ENCODE assay signal across 27 cellular contexts in genomic region chr18:37689841-37690240, GRCh38.
DNase-seq lines count a peak whose midpoint lies in the region; FAIRE-seq and TF ChIP-seq lines count a peak whose summit lies in the region.
"Had no signal": no experiment of that assay in that cellular context is flagged by ENCODE, and none has a peak within 500 bp of the region (broad histone marks: within the 10 kb centered on the region; RNA-seq: fewer than 3 reads in every experiment).

No MANE protein-coding gene starts in this region.

- H4K20me1 ChIP-seq in MM.1S (ENCODE audit: insufficient read depth, low read length), result no peaks in the 10 kb centered on the region
- H4K20me1 ChIP-seq: BLaER1 had no signal

- H2AFZ ChIP-seq in MM.1S (ENCODE audit: low read length), result no peak overlapping the region

- H3K36me3 ChIP-seq in MM.1S (replicated peaks; ENCODE audit: insufficient read depth, low read length) (no peaks in the 10 kb centered on the region), bronchial epithelial cell (ENCODE audit: control insufficient read depth, insufficient read depth, low read length) (no peaks in the 10 kb centered on the region)
- H3K36me3 ChIP-seq: BE2C, BLaER1 had no signal

- H3K9me2 ChIP-seq in MM.1S (replicated peaks; ENCODE audit: insufficient read depth, low read length), result no peaks in the 10 kb centered on the region

- no peaks in the 10 kb centered on the region for H3K4me1 ChIP-seq in MM.1S (ENCODE audit: low read length)
- H3K4me1 ChIP-seq: BE2C had no signal

- H3K79me2 ChIP-seq in MM.1S (ENCODE audit: low read length), result no peaks in the 10 kb centered on the region

- H3K4me3 ChIP-seq in MM.1S (ENCODE audit: low read length) (no peak overlapping the region), bronchial epithelial cell (ENCODE audit: low read depth, low read length) (no peak overlapping the region), fibroblast of pulmonary artery (replicated peaks; ENCODE audit: low read depth, low read length) (no peak overlapping the region)
- H3K4me3 ChIP-seq: BLaER1, GM12878 had no signal

- TF ChIP-seq CTCF in MM.1S (IDR thresholded peaks at IDR 0.05; ENCODE audit: low read length) (no peak), bronchial epithelial cell (IDR thresholded peaks at IDR 0.05; ENCODE audit: insufficient read depth, low read length, severe bottlenecking) (no peak), fibroblast of pulmonary artery (IDR thresholded peaks at IDR 0.05; ENCODE audit: low read length, missing control alignments) (no peak)

- no peaks in the 10 kb centered on the region for H3K9me3 ChIP-seq in MM.1S (replicated peaks; ENCODE audit: insufficient read depth, low read length)
- H3K9me3 ChIP-seq: BE2C had no signal

- no peaks in the 10 kb centered on the region for H3F3A ChIP-seq in MM.1S (ENCODE audit: insufficient read depth, low read length)

- peak; percentile 24 for DNase-seq in HT1080 (ENCODE audit: low read depth)
- DNase-seq in MM.1S, result peak; percentile 2
- peak; percentile 55 for DNase-seq in bronchial epithelial cell (ENCODE audit: low read depth)
- peak; percentile 43 for DNase-seq in fibroblast of pulmonary artery (ENCODE audit: low read depth)
- no peak for DNase-seq in LoVo (ENCODE audit: low spot score)
- DNase-seq in HuH-7.5 (ENCODE audit: low spot score), result no peak
- DNase-seq in KG1 (lab: John Stamatoyannopoulos, UW), result no peak
- DNase-seq: 8988T; ACHN; BE2C; C1 segment of cervical spinal cord; CD4-positive, alpha-beta memory T cell; CD4-positive, CD25-positive, alpha-beta regulatory T cell; CD8-positive, alpha-beta memory T cell; COR-L47; DMS 273 treated with DMSO at 0.1 percent for 48 hours; DMS153; DMS53; DMS79; DND-41; EL; GDM1 had no signal

- no peak overlapping the region for H3K27ac ChIP-seq in MM.1S (ENCODE audit: low read length)
- H3K27ac ChIP-seq: BLaER1 had no signal

- FAIRE-seq in bronchial epithelial cell (lab: Jason Lieb, UNC), result no peak
- FAIRE-seq: A204.1, GM12878, GM12892, GM19239 had no signal

- H3K4me2 ChIP-seq in MM.1S (ENCODE audit: low read depth, low read length), result no peak overlapping the region
- H3K4me2 ChIP-seq: BLaER1 had no signal

- H3K27me3 ChIP-seq in MM.1S (replicated peaks; ENCODE audit: insufficient read depth, low read length), result no peaks in the 10 kb centered on the region
- no peaks in the 10 kb centered on the region for H3K27me3 ChIP-seq in bronchial epithelial cell (ENCODE audit: control insufficient read depth, insufficient read depth, low read length)
- H3K27me3 ChIP-seq: BE2C, BLaER1 had no signal

- H3K9ac ChIP-seq in MM.1S (ENCODE audit: low read length), result no peak overlapping the region
- H3K9ac ChIP-seq: BLaER1 had no signal

Comparison
In these comparisons a context has a peak if more than half of its experiments do, and no peak if none do; other contexts are left out.
1. DNase-seq: peak in HT1080 (single experiment), MM.1S (single experiment), bronchial epithelial cell (single experiment) and fibroblast of pulmonary artery (single experiment); none in LoVo (single experiment), HuH-7.5 (single experiment) and KG1 (single experiment).